Comparison of ENCODE assay signal across 12 cellular contexts in genomic region chr14:54814076-54814475, GRCh38.
DNase-seq lines count a peak whose midpoint lies in the region; ATAC-seq and TF ChIP-seq lines count a peak whose summit lies in the region.
"Had no signal": no experiment of that assay in that cellular context is flagged by ENCODE, and none has a peak within 500 bp of the region (broad histone marks: within the 10 kb centered on the region; RNA-seq: fewer than 3 reads in every experiment).

No MANE protein-coding gene starts in this region.

- H3K36me3 Mint-ChIP-seq in activated naive CD4-positive, alpha-beta T cell treated with anti-CD3 and anti-CD28 coated beads, Interleukin-2, amount 50 U/mL, for 72 hours: no peaks in the 10 kb centered on the region

- ATAC-seq in activated naive CD4-positive, alpha-beta T cell treated with anti-CD3 and anti-CD28 coated beads, Interleukin-2, amount 50 U/mL, for 72 hours: peak; percentile 28 to 47
- ATAC-seq in HG03432 (IDR thresholded peaks at IDR 0.05; ENCODE audit: unreplicated experiment): no peak

- H3K9me3 Mint-ChIP-seq in activated naive CD4-positive, alpha-beta T cell treated with anti-CD3 and anti-CD28 coated beads, Interleukin-2, amount 50 U/mL, for 72 hours: no peaks in the 10 kb centered on the region

- POLR2A ChIA-PET in OCI-LY7 (lab: Charles Lee): interaction anchor here (0.6 kb wide), 2 partner anchors 149 to 157 kb away, joined by 3 read pairs; no protein-coding TSS in a partner anchor

- H4K20me1 ChIP-seq in OCI-LY7 (ENCODE audit: insufficient read depth, low read length): no peaks in the 10 kb centered on the region

- H3K4me1 ChIP-seq in OCI-LY7 (ENCODE audit: insufficient read depth, low read length, poor library complexity, severe bottlenecking): no peaks in the 10 kb centered on the region
- no peaks in the 10 kb centered on the region for H3K4me1 ChIP-seq in testis

- H3K9me2 ChIP-seq in OCI-LY7 (ENCODE audit: insufficient read depth, low read length): no peaks in the 10 kb centered on the region

- H3K9me3 ChIP-seq in OCI-LY7 (ENCODE audit: low read length) (no peaks in the 10 kb centered on the region), testis (no peaks in the 10 kb centered on the region)

- in situ Hi-C loops in G401 (cut with HindIII; ENCODE audit: low sequenced_read_pairs): no loop called here

- H3K79me2 ChIP-seq in OCI-LY7 (ENCODE audit: insufficient read depth, low read depth, low read length): no peaks in the 10 kb centered on the region

- BruUV-seq in OCI-LY7 (replicated peaks; lab: Mats Ljungman, UMichigan): no TSS peak

- intact Hi-C loops in OCI-LY7 (cut with micrococcal nuclease; ENCODE audit: unreplicated experiment) (no loop called here), testis (cut with DNase I; ENCODE audit: low total_unique reads) (no loop called here)

- H3K4me2 ChIP-seq in OCI-LY7 (ENCODE audit: low read length): no peak overlapping the region

- H3K4me3 ChIP-seq in OCI-LY7 (ENCODE audit: low read depth, low read length, poor library complexity, severe bottlenecking) (no peak overlapping the region), fibroblast of mammary gland (ENCODE audit: control insufficient read depth, low read depth, low read length) (no peak overlapping the region), testis (no peak overlapping the region), foreskin fibroblast (ENCODE audit: low read depth in 1 of 2, low read length in 2 of 2) (no peak overlapping the region)

- TF ChIP-seq CTCF in OCI-LY7 (conservative IDR thresholded peaks at IDR 0.05; ENCODE audit: low read length): peak; percentile 74
- peak; percentile 26 for TF ChIP-seq CTCF in fibroblast of mammary gland (conservative IDR thresholded peaks at IDR 0.05; ENCODE audit: control insufficient read depth, insufficient read depth, low read depth, low read length)
- TF ChIP-seq CTCF in testis (IDR thresholded peaks at IDR 0.05): no peak
- no peak for TF ChIP-seq CTCF in foreskin fibroblast (IDR thresholded peaks at IDR 0.05; ENCODE audit: low read depth, low read length)

- H3K27me3 ChIP-seq in testis: no peaks in the 10 kb centered on the region

- H3K36me3 ChIP-seq in OCI-LY7 (ENCODE audit: insufficient read depth, low read length) (no peaks in the 10 kb centered on the region), testis (ENCODE audit: low read depth, missing control alignments) (no peaks in the 10 kb centered on the region)

- no peak for TF ChIP-seq POLR2A in testis (IDR thresholded peaks at IDR 0.05)

- no peak overlapping the region for H3K27ac Mint-ChIP-seq in activated naive CD4-positive, alpha-beta T cell treated with anti-CD3 and anti-CD28 coated beads, Interleukin-2, amount 50 U/mL, for 72 hours

- DNase-seq in activated naive CD4-positive, alpha-beta T cell treated with anti-CD3 and anti-CD28 coated beads, Interleukin-2, amount 50 U/mL, for 72 hours (ENCODE audit: low spot score in 2 of 2): peak in 1 of 2 donors; percentile 68
- no peak for DNase-seq in activated naive CD4-positive, alpha-beta T cell treated with anti-CD3 and anti-CD28 coated beads, Interleukin-2, amount 50 U/mL, for 16 hours
- DNase-seq in OCI-LY7 (ENCODE audit: low spot score) (peak; percentile 35), fibroblast of mammary gland (ENCODE audit: low read depth) (no peak), testis (peak; percentile 36), G401 (ENCODE audit: low spot score) (no peak), foreskin fibroblast (no peak)
- DNase-seq: COR-L47; NCI-H526 treated with DMSO at 0.1 percent for 48 hours; posterior cingulate gyrus; stimulated activated naive CD4-positive, alpha-beta T cell treated with Interleukin-2 at 50 U/mL for 16 hours had no signal

- 62 to 75% methylated on average over 5 of the region's 5 CpGs for WGBS in testis, 2 donors

- H3K27ac ChIP-seq in OCI-LY7 (ENCODE audit: low read depth, low read length, poor library complexity, severe bottlenecking) (no peak overlapping the region), testis (no peak overlapping the region)

- CTCF ChIA-PET in OCI-LY7 (lab: Charles Lee; ENCODE audit: unreplicated experiment): interaction anchor here (0.8 kb wide), 1 partner anchor 19 kb away, joined by 3 read pairs; no protein-coding TSS in a partner anchor

- H2AFZ ChIP-seq in OCI-LY7 (ENCODE audit: low read length): peak overlapping the region; percentile 60; the same call in 1 of the 2 replicates

Comparison
In these comparisons a context has a peak if more than half of its experiments do, and no peak if none do; other contexts are left out.
1. DNase-seq: peak in OCI-LY7 (single experiment) and testis (single experiment); none in activated naive CD4-positive, alpha-beta T cell treated with anti-CD3 and anti-CD28 coated beads, Interleukin-2, amount 50 U/mL, for 16 hours (single experiment), fibroblast of mammary gland (single experiment), G401 (single experiment) and foreskin fibroblast (0 of 2).
2. CTCF ChIP-seq: peak in OCI-LY7 (single experiment) and fibroblast of mammary gland (single experiment); none in testis (0 of 3) and foreskin fibroblast (single experiment).